9 cellular contexts compared by ENCODE assay signal in the genomic region with DNA sequence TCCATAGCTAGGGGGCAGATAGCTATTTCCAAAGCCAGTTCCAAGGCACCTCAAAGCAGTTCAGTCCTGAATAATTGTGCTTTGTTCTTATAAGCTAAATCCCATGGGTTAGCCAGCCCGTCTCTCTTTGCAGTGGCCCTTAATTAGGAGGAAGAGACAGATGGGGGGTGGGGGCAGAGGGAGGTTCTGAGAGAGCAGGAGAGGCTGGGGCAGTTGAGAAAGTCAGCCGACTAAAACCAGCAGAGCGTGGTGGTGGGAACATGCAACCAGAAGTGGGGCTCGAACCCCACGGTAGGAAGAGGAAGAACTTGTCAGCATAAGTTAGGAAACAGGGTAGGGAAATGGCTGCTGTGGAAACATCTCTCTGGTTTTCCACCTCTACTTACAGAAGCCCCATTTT. TPM values are rescaled to one million over a fixed set of nuclear protein-coding genes. Genes with fewer than 3 reads are reported as not detected.
"Had no signal": no experiment of that assay in that cellular context is flagged by ENCODE, and none has a peak within 500 bp of the region (broad histone marks: within the 10 kb centered on the region; RNA-seq: fewer than 3 reads in every experiment).

No MANE protein-coding gene starts in this region.

- FAIRE-seq: H1, H54, K562 had no signal

- H3K27ac Mint-ChIP-seq: GM23338, H9 had no signal

- H3K4me3 ChIP-seq: GM23338, K562 had no signal

- ATAC-seq: GM23338, K562 had no signal

- H3K27ac ChIP-seq: HL-60 had no signal

- H3K4me2 ChIP-seq: GM23338 had no signal

- H2AFZ ChIP-seq: GM23338 had no signal

- DNase-seq: H9, HCEC 1CT, IMR-90 had no signal

- H3K4me3 Mint-ChIP-seq: GM23338, H9 had no signal

- H3K9me3 Mint-ChIP-seq: GM23338, H9 had no signal

RNA-seq across cellular contexts. Expression of gene SCN4B, which starts 10.9 kb away (rescaled TPM):
- total RNA-seq: HT1080, K562 had no signal

RNA-seq across cellular contexts. Expression of gene SCN2B, which starts 12.9 kb away (rescaled TPM):
- total RNA-seq: H9, HT1080, K562 had no signal
- polyA plus RNA-seq: GM23338, K562 had no signal
